ENCODE assay signal across 24 cellular contexts in genomic region chr9:72334658-72335337, GRCh38.
"Had no signal": no experiment of that assay in that cellular context is flagged by ENCODE, and none has a peak within 500 bp of the region (broad histone marks: within the 10 kb centered on the region; RNA-seq: fewer than 3 reads in every experiment).

No MANE protein-coding gene starts in this region.

- H3K36me3 ChIP-seq: gastroesophageal sphincter, sigmoid colon, thoracic aorta, tibial nerve, upper lobe of left lung had no signal

- H3K27ac ChIP-seq: coronary artery, gastroesophageal sphincter, heart left ventricle, hepatocyte, left lung, psoas muscle, sigmoid colon, thoracic aorta, tibial nerve, upper lobe of left lung had no signal

- H3K27me3 ChIP-seq: gastroesophageal sphincter, heart left ventricle, hepatocyte, left lung, sigmoid colon, tibial nerve, upper lobe of left lung had no signal

- H3K9me3 ChIP-seq: gastroesophageal sphincter, heart left ventricle, left lung, psoas muscle, sigmoid colon, thoracic aorta, tibial nerve, upper lobe of left lung had no signal

- H3K79me2 ChIP-seq: hepatocyte had no signal

- H3K4me2 ChIP-seq: hepatocyte had no signal

- DNase-seq: dermis blood vessel endothelial cell; effector memory CD4-positive, alpha-beta T cell; foreskin fibroblast; heart left ventricle; left cardiac atrium; left lung; mesendoderm; midbrain; naive thymus-derived CD4-positive, alpha-beta T cell; nephron progenitor cell; nucleus accumbens; psoas muscle; right cardiac atrium; sigmoid colon; stimulated activated CD4-positive, alpha-beta T cell treated with anti-CD3 and anti-CD28 coated beads, Interleukin-2, amount 100 ng/mL, for 48 hours; stimulated activated naive B cell treated with anti-CD40 and anti-IgM and Interleukin-4, amounts not matched to agents 10 μg/mL and 1 μg/mL and 100 μg/mL, for 72 hours; upper lobe of left lung had no signal

- H3K4me1 ChIP-seq: gastroesophageal sphincter, heart left ventricle, left lung, psoas muscle, sigmoid colon, upper lobe of left lung had no signal

- H2AFZ ChIP-seq: hepatocyte had no signal

- ATAC-seq: gastroesophageal sphincter; heart left ventricle; left cardiac atrium; left lung; naive thymus-derived CD4-positive, alpha-beta T cell; psoas muscle; right cardiac atrium; stimulated activated naive B cell treated with anti-CD40 and anti-IgM and Interleukin-4, amounts not matched to agents 10 μg/mL and 1 μg/mL and 100 μg/mL, for 72 hours had no signal

- FAIRE-seq: endothelial cell of umbilical vein, urothelium cell line had no signal

- H3K4me3 ChIP-seq: coronary artery, gastroesophageal sphincter, heart left ventricle, hepatocyte, left lung, psoas muscle, sigmoid colon, thoracic aorta, tibial nerve, upper lobe of left lung had no signal
